ENCODE assay signal across 23 cellular contexts in genomic region chr7:136709876-136710275, GRCh38.
"Had no signal": no experiment of that assay in that cellular context is flagged by ENCODE, and none has a peak within 500 bp of the region (broad histone marks: within the 10 kb centered on the region; RNA-seq: fewer than 3 reads in every experiment).

No MANE protein-coding gene starts in this region.

- H3K27me3 Mint-ChIP-seq: memory B cell; natural killer cell treated with Interleukin-12 subunit alpha and Interleukin-12 subunit beta and Interleukin-15 and Interleukin-18, amount 100 ng/mL, for 72 hours; stimulated activated memory B cell treated with anti-CD40 and anti-IgM and Interleukin-4, amounts not matched to agents 10 μg/mL and 1 μg/mL and 100 μg/mL, for 72 hours; stimulated activated naive CD8-positive, alpha-beta T cell treated with anti-CD3 and anti-CD28 coated beads, Interleukin-15, Interleukin-2, amounts not matched to agents 100 ng/mL and 50 ng/mL, for 24 hours had no signal

- H3K4me3 ChIP-seq: dorsolateral prefrontal cortex, heart left ventricle, left ventricle myocardium inferior, lower lobe of right lung, mucosa of descending colon, psoas muscle, right lobe of liver, spleen, tibial nerve, upper lobe of right lung, vagina had no signal

- H3K36me3 ChIP-seq: heart left ventricle, left ventricle myocardium inferior, lower lobe of right lung, right lobe of liver, spleen, tibial nerve, upper lobe of right lung, vagina had no signal

- H3K27me3 ChIP-seq: dorsolateral prefrontal cortex, heart left ventricle, right lobe of liver, spleen, tibial nerve, upper lobe of right lung, vagina had no signal

- H3K4me3 Mint-ChIP-seq: memory B cell; natural killer cell treated with Interleukin-12 subunit alpha and Interleukin-12 subunit beta and Interleukin-15 and Interleukin-18, amount 100 ng/mL, for 72 hours; stimulated activated memory B cell treated with anti-CD40 and anti-IgM and Interleukin-4, amounts not matched to agents 10 μg/mL and 1 μg/mL and 100 μg/mL, for 72 hours; stimulated activated naive CD8-positive, alpha-beta T cell treated with anti-CD3 and anti-CD28 coated beads, Interleukin-15, Interleukin-2, amounts not matched to agents 100 ng/mL and 50 ng/mL, for 24 hours had no signal

- H3K4me1 ChIP-seq: heart left ventricle, lower lobe of right lung, parathyroid adenoma, psoas muscle, right lobe of liver, spleen, tibial nerve, upper lobe of right lung, vagina had no signal

- H3K79me2 ChIP-seq: parathyroid adenoma had no signal

- DNase-seq: cortex of kidney; dorsolateral prefrontal cortex; effector CD8-positive, alpha-beta T cell; heart left ventricle; hypothalamus; left ventricle myocardium inferior; lower lobe of right lung; mucosa of descending colon; psoas muscle; retina; right lobe of liver; spleen; stimulated activated CD4-positive, alpha-beta T cell treated with anti-CD3 and anti-CD28 coated beads, Interleukin-15, amount 100 ng/mL, for 24 hours; stimulated activated CD4-positive, alpha-beta T cell treated with anti-CD3 and anti-CD28 coated beads, Interleukin-1b, Interleukin-23, amount 100 ng/mL, for 48 hours; stimulated activated CD4-positive, alpha-beta T cell treated with anti-CD3 and anti-CD28 coated beads, Interleukin-4, amount 100 ng/mL, for 24 hours; upper lobe of right lung had no signal

- H3K36me3 Mint-ChIP-seq: memory B cell; stimulated activated memory B cell treated with anti-CD40 and anti-IgM and Interleukin-4, amounts not matched to agents 10 μg/mL and 1 μg/mL and 100 μg/mL, for 72 hours had no signal

- H3K27ac ChIP-seq: dorsolateral prefrontal cortex, left ventricle myocardium inferior, lower lobe of right lung, parathyroid adenoma, psoas muscle, right lobe of liver, spleen, tibial nerve, upper lobe of right lung, vagina had no signal

- H3K9me3 ChIP-seq: heart left ventricle, left ventricle myocardium inferior, lower lobe of right lung, psoas muscle, right lobe of liver, tibial nerve, upper lobe of right lung, vagina had no signal

- H3K27ac Mint-ChIP-seq: memory B cell; natural killer cell treated with Interleukin-12 subunit alpha and Interleukin-12 subunit beta and Interleukin-15 and Interleukin-18, amount 100 ng/mL, for 72 hours; stimulated activated memory B cell treated with anti-CD40 and anti-IgM and Interleukin-4, amounts not matched to agents 10 μg/mL and 1 μg/mL and 100 μg/mL, for 72 hours; stimulated activated naive CD8-positive, alpha-beta T cell treated with anti-CD3 and anti-CD28 coated beads, Interleukin-15, Interleukin-2, amounts not matched to agents 100 ng/mL and 50 ng/mL, for 24 hours had no signal

- H2AFZ ChIP-seq: parathyroid adenoma had no signal

- H3K4me1 Mint-ChIP-seq: memory B cell; stimulated activated memory B cell treated with anti-CD40 and anti-IgM and Interleukin-4, amounts not matched to agents 10 μg/mL and 1 μg/mL and 100 μg/mL, for 72 hours had no signal
